10 cellular contexts compared by ENCODE assay signal in the genomic region with DNA sequence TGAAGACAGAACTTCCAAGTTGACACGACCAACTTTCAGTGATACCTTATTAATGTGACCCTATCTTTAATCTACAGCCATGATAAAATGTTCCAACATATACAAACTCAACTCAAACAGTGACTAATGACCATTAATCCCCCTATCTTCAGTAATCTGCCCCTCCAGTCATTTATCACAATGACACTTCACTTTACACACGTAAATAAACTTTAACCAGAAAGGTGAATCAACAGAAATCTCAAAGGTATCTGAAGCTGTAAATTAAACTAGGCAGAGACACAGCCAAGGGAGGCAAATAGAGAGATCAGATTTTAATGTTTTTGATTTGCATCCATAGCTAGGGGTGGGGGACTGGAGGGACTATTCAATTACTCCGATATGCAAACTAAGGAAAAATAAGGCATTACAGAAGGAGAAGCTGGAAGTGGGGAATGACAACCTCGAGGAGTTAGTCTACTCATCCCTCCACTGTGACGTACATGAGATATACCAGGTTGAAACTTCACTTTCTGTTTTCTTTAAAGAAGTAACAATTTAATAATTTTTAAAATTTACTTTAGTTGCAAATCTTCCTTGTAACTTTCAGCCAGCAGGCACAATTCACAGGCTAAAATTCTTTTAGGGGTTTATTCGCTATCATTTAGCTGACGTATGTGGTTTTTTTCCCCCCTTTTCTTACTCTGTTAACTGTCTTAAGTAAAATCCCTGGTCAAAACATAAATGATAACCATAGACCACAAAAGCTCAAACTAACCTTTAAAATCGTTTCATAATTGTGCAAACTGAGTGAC.
DNase-seq lines count a peak whose midpoint lies in the region; FAIRE-seq and TF ChIP-seq lines count a peak whose summit lies in the region.
"Had no signal": no experiment of that assay in that cellular context is flagged by ENCODE, and none has a peak within 500 bp of the region (broad histone marks: within the 10 kb centered on the region; RNA-seq: fewer than 3 reads in every experiment).

No MANE protein-coding gene starts in this region.

- no peaks in the 10 kb centered on the region for H3K4me1 ChIP-seq in esophagus (ENCODE audit: control insufficient read depth in 2 of 2, insufficient read depth in 2 of 2, low read length in 1 of 2)

- 18 to 29% methylated on average over 8 of the region's 8 CpGs for WGBS in esophagus, 2 donors

- no peak overlapping the region for H3K4me3 Mint-ChIP-seq in Calu3 (ENCODE audit: low read depth, unreplicated experiment)
- H3K4me3 Mint-ChIP-seq: activated naive CD8-positive, alpha-beta T cell treated with anti-CD3 and anti-CD28 coated beads for 36 hours had no signal

- DNase-seq in Calu3 (no peak), NCI-H82 treated with DMSO at 0.1 percent for 48 hours (lab: John Stamatoyannopoulos, UW; ENCODE audit: unreplicated experiment) (peak; percentile 58), pons (ENCODE audit: low spot score) (peak; percentile 46), frontal cortex (ENCODE audit: low spot score in 2 of 2) (no peak), RPMI8226 (no peak), KG1 (lab: John Stamatoyannopoulos, UW) (no peak)
- DNase-seq in activated effector memory CD4-positive, alpha-beta T cell treated with Interleukin-2 at 50 U/mL for 16 hours = no peak

- TSS peak; percentile 23 for BruUV-seq in Calu3 (replicated peaks; lab: Mats Ljungman, UMichigan)

- H3K27me3 Mint-ChIP-seq in Calu3 (ENCODE audit: unreplicated experiment) = no peaks in the 10 kb centered on the region

- TF ChIP-seq CTCF in Calu3 (IDR thresholded peaks at IDR 0.05; ENCODE audit: unreplicated experiment) = no peak

- no peaks in the 10 kb centered on the region for H3K9me3 ChIP-seq in esophagus (ENCODE audit: control insufficient read depth in 2 of 2, insufficient read depth in 1 of 2, low read depth in 1 of 2, low read length in 1 of 2)
- H3K9me3 ChIP-seq: mucosa of descending colon had no signal

- CTCF ChIA-PET in Calu3 (lab: Charles Lee) = interaction anchor here (0.5 to 1.6 kb wide), 3 partner anchors 11 to 213 kb away, joined by 3 to 4 read pairs (median 4); no protein-coding TSS in a partner anchor

- H3K4me3 ChIP-seq in esophagus (ENCODE audit: low read depth in 1 of 2, low read length in 2 of 2) = peak overlapping the region; percentile 68 to 77
- H3K4me3 ChIP-seq: mucosa of descending colon had no signal

- FAIRE-seq in frontal cortex (lab: Jason Lieb, UNC) = no peak

- no peak overlapping the region for H3K27ac ChIP-seq in esophagus (ENCODE audit: low read depth in 2 of 2, low read length in 1 of 2)

- H3K27ac Mint-ChIP-seq in Calu3 (ENCODE audit: unreplicated experiment) = no peak overlapping the region
- H3K27ac Mint-ChIP-seq: activated naive CD8-positive, alpha-beta T cell treated with anti-CD3 and anti-CD28 coated beads for 36 hours had no signal

- H3K27me3 ChIP-seq in esophagus (ENCODE audit: control insufficient read depth in 1 of 2, insufficient read depth in 2 of 2, low read length in 2 of 2) = no peaks in the 10 kb centered on the region

- no peaks in the 10 kb centered on the region for H3K36me3 ChIP-seq in esophagus (ENCODE audit: control insufficient read depth in 2 of 2, insufficient read depth in 2 of 2, low read length in 1 of 2)

- H3K4me1 Mint-ChIP-seq in Calu3 (ENCODE audit: low read depth, unreplicated experiment) = peaks cover 14% of the 10 kb centered on the region

- intact Hi-C loops in Calu3 (cut with micrococcal nuclease; ENCODE audit: unreplicated experiment) = loop anchor here (5.0 kb wide), 1 partner anchor 749 kb away; no protein-coding TSS in a partner anchor

- no peaks in the 10 kb centered on the region for H3K9me3 Mint-ChIP-seq in Calu3 (ENCODE audit: low read depth, unreplicated experiment)
- H3K9me3 Mint-ChIP-seq: activated naive CD8-positive, alpha-beta T cell treated with anti-CD3 and anti-CD28 coated beads for 36 hours had no signal

- H3K36me3 Mint-ChIP-seq in Calu3 (ENCODE audit: insufficient read depth, unreplicated experiment) = no peaks in the 10 kb centered on the region
- H3K36me3 Mint-ChIP-seq: activated naive CD8-positive, alpha-beta T cell treated with anti-CD3 and anti-CD28 coated beads for 36 hours had no signal

Comparison
In these comparisons a context has a peak if more than half of its experiments do, and no peak if none do; other contexts are left out.
1. DNase-seq: peak in NCI-H82 treated with DMSO at 0.1 percent for 48 hours (single experiment) and pons (single experiment); none in Calu3 (single experiment), frontal cortex (0 of 2), RPMI8226 (single experiment), activated effector memory CD4-positive, alpha-beta T cell treated with Interleukin-2 at 50 U/mL for 16 hours (single experiment) and KG1 (single experiment).